8 cellular contexts compared by ENCODE assay signal in genomic region chr17:80454557-80455327, GRCh38. TPM values are rescaled to one million over a fixed set of nuclear protein-coding genes. Genes with fewer than 3 reads are reported as not detected.
DNase-seq lines count a peak whose midpoint lies in the region; ATAC-seq and TF ChIP-seq lines count a peak whose summit lies in the region.

No MANE protein-coding gene starts in this region.

- peak; percentile 69 for ATAC-seq in HG03378 (IDR thresholded peaks at IDR 0.05; ENCODE audit: unreplicated experiment)

- peak overlapping the region; percentile 77 for H3K4me3 ChIP-seq in kidney epithelial cell (ENCODE audit: low read depth, low read length)

- TF ChIP-seq CTCF in kidney epithelial cell (IDR thresholded peaks at IDR 0.05; ENCODE audit: insufficient read depth, low read length, poor library complexity, severe bottlenecking), result no peak

- H3K27me3 ChIP-seq in kidney epithelial cell (ENCODE audit: control insufficient read depth, insufficient read depth, low read length), result peaks cover 12% of the 10 kb centered on the region

- DNase-seq in AML-193 (lab: John Stamatoyannopoulos, UW), result peak; percentile 98
- peak; percentile 94 for DNase-seq in NCI-H446 treated with DMSO at 0.1 percent for 48 hours (lab: John Stamatoyannopoulos, UW)
- peak; percentile 94 for DNase-seq in activated CD4-positive, alpha-beta T cell treated with anti-CD3 and anti-CD28 coated beads for 1 hour
- DNase-seq in cerebellum (ENCODE audit: low spot score), result peak; percentile 97
- DNase-seq in kidney epithelial cell (ENCODE audit: low read depth), result peak; percentile 71
- DNase-seq in stimulated activated CD4-positive, alpha-beta T cell treated with anti-CD3 and anti-CD28 coated beads, Interleukin-15, amount 100 ng/mL, for 24 hours, result peak; percentile 98

- no peaks in the 10 kb centered on the region for H3K36me3 ChIP-seq in kidney epithelial cell (ENCODE audit: control insufficient read depth, insufficient read depth, low read length)

- TF ChIP-seq POLR2A in GM19099 (IDR thresholded peaks at IDR 0.05; ENCODE audit: extremely low read depth, insufficient read length, low read depth), result peak; percentile 95

RNA-seq across cellular contexts. Expression of gene NPTX1, which starts 21.7 kb away (rescaled TPM):
- total RNA-seq in cerebellum (17.9 TPM), kidney epithelial cell (0.07 TPM in 1 of 2 replicates, not detected in the other)

RNA-seq across cellular contexts. Expression of gene ENDOV, which starts 39.8 kb away (rescaled TPM):
- 23.6 TPM for total RNA-seq in cerebellum
- total RNA-seq in kidney epithelial cell, result 14.6 and 18.6 TPM in 2 replicates

Comparison
In these comparisons a context has a peak if more than half of its experiments do, and no peak if none do; other contexts are left out.
1. Peak in every context shown above with its lines: DNase-seq, ATAC-seq and H3K4me3 ChIP-seq.
2. RNA of gene NPTX1, which starts 21.7 kb away (total RNA-seq): 17.9 TPM in cerebellum (single experiment); 0.07 TPM in kidney epithelial cell; every median in the first group is over 10 times any median in the second.